In the genomic region with DNA sequence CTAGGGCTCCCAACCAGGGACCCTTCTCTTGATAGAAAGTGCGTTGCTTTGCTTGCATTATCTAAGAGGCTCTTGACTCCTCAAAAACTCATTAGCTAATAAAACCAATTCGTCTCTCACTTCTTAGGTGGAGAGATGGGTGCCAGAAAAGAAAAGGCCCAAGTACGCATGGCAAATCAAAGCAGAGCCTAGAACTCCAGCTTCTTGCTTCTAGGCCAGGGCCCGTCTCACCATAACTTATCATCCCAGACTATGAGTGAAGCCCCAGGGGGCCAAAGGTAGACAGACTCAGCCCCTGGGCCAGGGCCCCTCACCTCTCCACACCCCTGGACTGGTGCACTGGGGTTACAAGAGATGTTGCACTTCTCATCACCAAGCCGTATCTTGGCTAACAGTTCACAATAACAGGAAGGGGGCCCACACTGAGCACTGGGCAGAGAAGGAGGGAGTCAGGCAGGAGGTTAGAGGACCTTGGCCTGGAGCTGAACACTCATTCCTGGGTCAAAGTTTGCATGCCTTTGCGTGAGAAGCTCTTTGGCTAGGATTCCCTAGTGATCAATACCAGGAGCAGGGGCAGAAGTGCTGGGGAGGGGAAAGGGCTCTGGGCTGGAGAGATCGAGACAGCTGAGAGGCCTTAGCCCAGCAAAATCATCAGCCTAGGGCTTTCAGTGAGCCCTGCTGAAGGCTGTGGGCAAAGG, we compare ENCODE assay signal across 1 cellular context.
TF ChIP-seq lines count a peak whose summit lies in the region.

No MANE protein-coding gene starts in this region.

TF ChIP-seq in HepG2, 621 proteins besides CTCF, POLR2A, EP300 and RAD21 (continued from another document and continues in another):
- TF ChIP-seq, protein P1, sequence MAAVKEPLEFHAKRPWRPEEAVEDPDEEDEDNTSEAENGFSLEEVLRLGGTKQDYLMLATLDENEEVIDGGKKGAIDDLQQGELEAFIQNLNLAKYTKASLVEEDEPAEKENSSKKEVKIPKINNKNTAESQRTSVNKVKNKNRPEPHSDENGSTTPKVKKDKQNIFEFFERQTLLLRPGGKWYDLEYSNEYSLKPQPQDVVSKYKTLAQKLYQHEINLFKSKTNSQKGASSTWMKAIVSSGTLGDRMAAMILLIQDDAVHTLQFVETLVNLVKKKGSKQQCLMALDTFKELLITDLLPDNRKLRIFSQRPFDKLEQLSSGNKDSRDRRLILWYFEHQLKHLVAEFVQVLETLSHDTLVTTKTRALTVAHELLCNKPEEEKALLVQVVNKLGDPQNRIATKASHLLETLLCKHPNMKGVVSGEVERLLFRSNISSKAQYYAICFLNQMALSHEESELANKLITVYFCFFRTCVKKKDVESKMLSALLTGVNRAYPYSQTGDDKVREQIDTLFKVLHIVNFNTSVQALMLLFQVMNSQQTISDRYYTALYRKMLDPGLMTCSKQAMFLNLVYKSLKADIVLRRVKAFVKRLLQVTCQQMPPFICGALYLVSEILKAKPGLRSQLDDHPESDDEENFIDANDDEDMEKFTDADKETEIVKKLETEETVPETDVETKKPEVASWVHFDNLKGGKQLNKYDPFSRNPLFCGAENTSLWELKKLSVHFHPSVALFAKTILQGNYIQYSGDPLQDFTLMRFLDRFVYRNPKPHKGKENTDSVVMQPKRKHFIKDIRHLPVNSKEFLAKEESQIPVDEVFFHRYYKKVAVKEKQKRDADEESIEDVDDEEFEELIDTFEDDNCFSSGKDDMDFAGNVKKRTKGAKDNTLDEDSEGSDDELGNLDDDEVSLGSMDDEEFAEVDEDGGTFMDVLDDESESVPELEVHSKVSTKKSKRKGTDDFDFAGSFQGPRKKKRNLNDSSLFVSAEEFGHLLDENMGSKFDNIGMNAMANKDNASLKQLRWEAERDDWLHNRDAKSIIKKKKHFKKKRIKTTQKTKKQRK (IDR thresholded peaks at IDR 0.05; ENCODE audit: low read length), result no peak
- TF ChIP-seq KLF9 (CRISPR knock-in tag; IDR thresholded peaks at IDR 0.05; ENCODE audit: low read depth) (no peak), ZBTB8A (CRISPR knock-in tag; IDR thresholded peaks at IDR 0.05; ENCODE audit: borderline replicate concordance, low read depth) (no peak), TARDBP (CRISPR knock-in tag; IDR thresholded peaks at IDR 0.05) (peak; percentile 86), HDAC6 (IDR thresholded peaks at IDR 0.05; ENCODE audit: low read depth, low read length) (no peak), ZNF567 (CRISPR knock-in tag; IDR thresholded peaks at IDR 0.05; ENCODE audit: borderline replicate concordance) (no peak), ZBTB1 (CRISPR knock-in tag; IDR thresholded peaks at IDR 0.05; ENCODE audit: borderline replicate concordance) (no peak), TFAP4 (IDR thresholded peaks at IDR 0.05; ENCODE audit: borderline replicate concordance, low read depth) (peak; percentile 64; the same call in 1 of the 2 replicates), TBP (CRISPR knock-in tag; IDR thresholded peaks at IDR 0.05) (no peak), ZNF777 (CRISPR knock-in tag; IDR thresholded peaks at IDR 0.05) (no peak), ZNF678 (CRISPR knock-in tag; IDR thresholded peaks at IDR 0.05) (no peak), ZNF350 (CRISPR knock-in tag; IDR thresholded peaks at IDR 0.05; ENCODE audit: borderline replicate concordance, low read depth) (peak; percentile 78; the same call in 1 of the 2 replicates), ZBED4 (CRISPR knock-in tag; IDR thresholded peaks at IDR 0.05; ENCODE audit: borderline replicate concordance) (peak; percentile 89; the same call in 1 of the 2 replicates), ZNF615 (CRISPR knock-in tag; IDR thresholded peaks at IDR 0.05; ENCODE audit: borderline replicate concordance) (no peak), KLF13 (CRISPR knock-in tag; IDR thresholded peaks at IDR 0.05) (no peak), FOSL1 (CRISPR knock-in tag; IDR thresholded peaks at IDR 0.05; ENCODE audit: borderline replicate concordance) (no peak), ZSCAN20 (CRISPR knock-in tag; IDR thresholded peaks at IDR 0.05; ENCODE audit: borderline replicate concordance) (no peak), HOXA3 (CRISPR knock-in tag; IDR thresholded peaks at IDR 0.05) (peak; percentile 89), SMARCE1 (IDR thresholded peaks at IDR 0.05; ENCODE audit: borderline replicate concordance) (no peak), KAT7 (CRISPR knock-in tag; IDR thresholded peaks at IDR 0.05; ENCODE audit: borderline replicate concordance) (no peak), ARNT2 (CRISPR knock-in tag; IDR thresholded peaks at IDR 0.05; ENCODE audit: low read depth) (peak; percentile 66), SNAPC2 (CRISPR knock-in tag; IDR thresholded peaks at IDR 0.05) (peak; percentile 94; the same call in 1 of the 2 replicates), BHLHE40 (IDR thresholded peaks at IDR 0.05; ENCODE audit: low read length) (peak; percentile 37; the same call in 1 of the 2 replicates), ZFYVE20 (CRISPR knock-in tag; IDR thresholded peaks at IDR 0.05; ENCODE audit: borderline replicate concordance, low read depth) (no peak), ZFP36L1 (CRISPR knock-in tag; IDR thresholded peaks at IDR 0.05) (no peak), IKZF1 (IDR thresholded peaks at IDR 0.05) (no peak), FOXJ3 (CRISPR knock-in tag; IDR thresholded peaks at IDR 0.05; ENCODE audit: borderline replicate concordance) (no peak), ZNF264 (CRISPR knock-in tag; IDR thresholded peaks at IDR 0.05) (peak; percentile 92), SMAD3 (CRISPR knock-in tag; IDR thresholded peaks at IDR 0.05) (no peak), SMAD9 (CRISPR knock-in tag; IDR thresholded peaks at IDR 0.05) (no peak), ZMYM2 (CRISPR knock-in tag; IDR thresholded peaks at IDR 0.05) (peak; percentile 72; the same call in 1 of the 2 replicates), ZKSCAN5 (CRISPR knock-in tag; IDR thresholded peaks at IDR 0.05) (peak; percentile 50; the same call in 1 of the 2 replicates), ATRX (CRISPR knock-in tag; IDR thresholded peaks at IDR 0.05; ENCODE audit: borderline replicate concordance) (no peak), ZNF3 (CRISPR knock-in tag; IDR thresholded peaks at IDR 0.05) (no peak), GTF3A (CRISPR knock-in tag; conservative IDR thresholded peaks at IDR 0.05) (no peak), RFX5 (IDR thresholded peaks at IDR 0.05; ENCODE audit: low read depth, low read length) (no peak), CREM (IDR thresholded peaks at IDR 0.05) (peak; percentile 79), CREM (CRISPR knock-in tag; IDR thresholded peaks at IDR 0.05) (no peak), ZNF296 (CRISPR knock-in tag; conservative IDR thresholded peaks at IDR 0.05) (no peak), RBFOX2 (IDR thresholded peaks at IDR 0.05; ENCODE audit: low read depth, low read length) (no peak), NBN (conservative IDR thresholded peaks at IDR 0.05) (no peak), ZNF432 (CRISPR knock-in tag; IDR thresholded peaks at IDR 0.05; ENCODE audit: borderline replicate concordance) (no peak), ATM (IDR thresholded peaks at IDR 0.05; ENCODE audit: borderline replicate concordance) (no peak), BORCS8-MEF2B (CRISPR knock-in tag; IDR thresholded peaks at IDR 0.05) (no peak), MYNN (CRISPR knock-in tag; IDR thresholded peaks at IDR 0.05; ENCODE audit: low read depth) (no peak), GATAD2A (CRISPR knock-in tag; IDR thresholded peaks at IDR 0.05) (peak; percentile 95), AGO2 (optimal IDR thresholded peaks at IDR 0.05; ENCODE audit: low read depth, low read length) (no peak), FIP1L1 (IDR thresholded peaks at IDR 0.05; ENCODE audit: borderline replicate concordance, insufficient read depth, low read depth, low read length) (no peak), ZNF530 (CRISPR knock-in tag; IDR thresholded peaks at IDR 0.05; ENCODE audit: low read depth) (no peak), NR2F1 (CRISPR knock-in tag; IDR thresholded peaks at IDR 0.05) (peak; percentile 89 to 92), ZNF839 (CRISPR knock-in tag; IDR thresholded peaks at IDR 0.05; ENCODE audit: borderline replicate concordance) (no peak), ZNF335 (CRISPR knock-in tag; IDR thresholded peaks at IDR 0.05) (0 out of 2 replicates have a peak, but pooled peaks have one; percentile 41), CENPBD1 (CRISPR knock-in tag; IDR thresholded peaks at IDR 0.05; ENCODE audit: borderline replicate concordance, low read depth) (no peak), RFXANK (CRISPR knock-in tag; IDR thresholded peaks at IDR 0.05) (no peak)
- TF ChIP-seq, protein P2, sequence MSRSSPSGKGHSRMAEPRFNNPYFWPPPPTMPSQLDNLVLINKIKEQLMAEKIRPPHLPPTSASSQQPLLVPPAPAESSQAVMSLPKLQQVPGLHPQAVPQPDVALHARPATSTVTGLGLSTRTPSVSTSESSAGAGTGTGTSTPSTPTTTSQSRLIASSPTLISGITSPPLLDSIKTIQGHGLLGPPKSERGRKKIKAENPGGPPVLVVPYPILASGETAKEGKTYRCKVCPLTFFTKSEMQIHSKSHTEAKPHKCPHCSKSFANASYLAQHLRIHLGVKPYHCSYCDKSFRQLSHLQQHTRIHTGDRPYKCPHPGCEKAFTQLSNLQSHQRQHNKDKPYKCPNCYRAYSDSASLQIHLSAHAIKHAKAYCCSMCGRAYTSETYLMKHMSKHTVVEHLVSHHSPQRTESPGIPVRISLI (CRISPR knock-in tag; IDR thresholded peaks at IDR 0.05; ENCODE audit: borderline replicate concordance), result peak; percentile 20; the same call in 1 of the 2 replicates
- TF ChIP-seq, protein P3, sequence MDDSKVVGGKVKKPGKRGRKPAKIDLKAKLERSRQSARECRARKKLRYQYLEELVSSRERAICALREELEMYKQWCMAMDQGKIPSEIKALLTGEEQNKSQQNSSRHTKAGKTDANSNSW (CRISPR knock-in tag; IDR thresholded peaks at IDR 0.05; ENCODE audit: borderline replicate concordance), result no peak
- TF ChIP-seq, protein P4, sequence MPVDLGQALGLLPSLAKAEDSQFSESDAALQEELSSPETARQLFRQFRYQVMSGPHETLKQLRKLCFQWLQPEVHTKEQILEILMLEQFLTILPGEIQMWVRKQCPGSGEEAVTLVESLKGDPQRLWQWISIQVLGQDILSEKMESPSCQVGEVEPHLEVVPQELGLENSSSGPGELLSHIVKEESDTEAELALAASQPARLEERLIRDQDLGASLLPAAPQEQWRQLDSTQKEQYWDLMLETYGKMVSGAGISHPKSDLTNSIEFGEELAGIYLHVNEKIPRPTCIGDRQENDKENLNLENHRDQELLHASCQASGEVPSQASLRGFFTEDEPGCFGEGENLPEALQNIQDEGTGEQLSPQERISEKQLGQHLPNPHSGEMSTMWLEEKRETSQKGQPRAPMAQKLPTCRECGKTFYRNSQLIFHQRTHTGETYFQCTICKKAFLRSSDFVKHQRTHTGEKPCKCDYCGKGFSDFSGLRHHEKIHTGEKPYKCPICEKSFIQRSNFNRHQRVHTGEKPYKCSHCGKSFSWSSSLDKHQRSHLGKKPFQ (CRISPR knock-in tag; IDR thresholded peaks at IDR 0.05; ENCODE audit: insufficient replicate concordance), result no peak
- TF ChIP-seq, protein P5, sequence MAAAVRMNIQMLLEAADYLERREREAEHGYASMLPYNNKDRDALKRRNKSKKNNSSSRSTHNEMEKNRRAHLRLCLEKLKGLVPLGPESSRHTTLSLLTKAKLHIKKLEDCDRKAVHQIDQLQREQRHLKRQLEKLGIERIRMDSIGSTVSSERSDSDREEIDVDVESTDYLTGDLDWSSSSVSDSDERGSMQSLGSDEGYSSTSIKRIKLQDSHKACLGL (CRISPR knock-in tag; IDR thresholded peaks at IDR 0.05), result no peak
- TF ChIP-seq, protein P6, sequence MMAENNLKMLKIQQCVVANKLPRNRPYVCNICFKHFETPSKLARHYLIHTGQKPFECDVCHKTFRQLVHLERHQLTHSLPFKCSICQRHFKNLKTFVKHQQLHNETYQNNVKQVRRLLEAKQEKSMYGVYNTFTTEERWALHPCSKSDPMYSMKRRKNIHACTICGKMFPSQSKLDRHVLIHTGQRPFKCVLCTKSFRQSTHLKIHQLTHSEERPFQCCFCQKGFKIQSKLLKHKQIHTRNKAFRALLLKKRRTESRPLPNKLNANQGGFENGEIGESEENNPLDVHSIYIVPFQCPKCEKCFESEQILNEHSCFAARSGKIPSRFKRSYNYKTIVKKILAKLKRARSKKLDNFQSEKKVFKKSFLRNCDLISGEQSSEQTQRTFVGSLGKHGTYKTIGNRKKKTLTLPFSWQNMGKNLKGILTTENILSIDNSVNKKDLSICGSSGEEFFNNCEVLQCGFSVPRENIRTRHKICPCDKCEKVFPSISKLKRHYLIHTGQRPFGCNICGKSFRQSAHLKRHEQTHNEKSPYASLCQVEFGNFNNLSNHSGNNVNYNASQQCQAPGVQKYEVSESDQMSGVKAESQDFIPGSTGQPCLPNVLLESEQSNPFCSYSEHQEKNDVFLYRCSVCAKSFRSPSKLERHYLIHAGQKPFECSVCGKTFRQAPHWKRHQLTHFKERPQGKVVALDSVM (CRISPR knock-in tag; IDR thresholded peaks at IDR 0.05), result no peak
